In the genomic region with DNA sequence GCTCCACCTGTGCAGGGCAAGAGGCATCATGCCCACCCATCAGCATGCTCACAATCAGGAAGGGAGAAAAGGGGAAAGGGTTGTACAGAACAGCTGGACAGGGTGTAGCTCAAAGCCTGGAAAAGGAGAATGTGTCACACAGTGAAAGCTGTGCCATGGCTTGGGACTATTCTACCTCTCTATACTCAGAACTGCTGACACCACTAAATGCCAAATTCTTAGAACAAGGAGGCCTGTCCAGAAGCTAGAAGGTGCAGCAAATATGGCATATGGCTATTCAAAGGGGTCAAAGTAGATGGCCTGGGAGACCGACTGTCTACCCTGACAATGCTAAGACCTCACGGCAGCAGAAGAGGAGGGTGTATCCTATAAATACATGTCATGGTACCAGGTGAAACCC, we compare ENCODE assay signal across 24 cellular contexts. TPM values are rescaled to one million over a fixed set of nuclear protein-coding genes. Genes with fewer than 3 reads are reported as not detected.
A peak's percentile ranks its signal among the peaks of the same experiment; 100 is the strongest.
DNase-seq lines count a peak whose midpoint lies in the region; ATAC-seq and TF ChIP-seq lines count a peak whose summit lies in the region.
"Had no signal": no experiment of that assay in that cellular context is flagged by ENCODE, and none has a peak within 500 bp of the region (broad histone marks: within the 10 kb centered on the region; RNA-seq: fewer than 3 reads in every experiment).

No MANE protein-coding gene starts in this region.

- peak overlapping the region; percentile 16 for H3K27ac Mint-ChIP-seq in activated T-helper 17 cell treated with anti-CD3 and anti-CD28 coated beads, Interleukin-2, amount 50 U/mL, for 72 hours
- H3K27ac Mint-ChIP-seq in H9, result peak overlapping the region in 1 of 3 experiments; percentile 16; a peak in 1 of 7 replicates
- H3K27ac Mint-ChIP-seq: activated CD4-positive, alpha-beta T cell treated with anti-CD3 and anti-CD28 coated beads, Interleukin-2, amount 10 ng/mL, durations not matched to agents 24 days and 14 days; CD4-positive, alpha-beta T cell; stimulated activated naive B cell treated with anti-CD40 and anti-IgM and Interleukin-4, amounts not matched to agents 10 μg/mL and 1 μg/mL and 100 μg/mL, for 72 hours; T-cell had no signal

- H2BK15ac ChIP-seq in mesenchymal stem cell (ENCODE audit: low read depth, poor library complexity, severe bottlenecking) (no peak overlapping the region), H9 (ENCODE audit: low read depth, low read length) (no peak overlapping the region)

- H3K9me3 Mint-ChIP-seq in activated T-helper 17 cell treated with anti-CD3 and anti-CD28 coated beads, Interleukin-2, amount 50 U/mL, for 72 hours, result no peaks in the 10 kb centered on the region
- H3K9me3 Mint-ChIP-seq in H9, result no peaks in the 10 kb centered on the region
- H3K9me3 Mint-ChIP-seq: activated CD4-positive, alpha-beta T cell treated with anti-CD3 and anti-CD28 coated beads, Interleukin-2, amount 10 ng/mL, durations not matched to agents 24 days and 14 days; CD4-positive, alpha-beta T cell; stimulated activated naive B cell treated with anti-CD40 and anti-IgM and Interleukin-4, amounts not matched to agents 10 μg/mL and 1 μg/mL and 100 μg/mL, for 72 hours; T-cell had no signal

- H3K4ac ChIP-seq in mesenchymal stem cell (ENCODE audit: low read depth in 1 of 2, low read length in 2 of 2), result no peak overlapping the region
- H3K4ac ChIP-seq in H9 (ENCODE audit: low read depth, low read length), result no peak overlapping the region

- H3K27ac ChIP-seq in BLaER1, result 0 out of 2 replicates have a peak overlapping the region, but pooled peaks have one; percentile 8
- H3K27ac ChIP-seq in mesenchymal stem cell (ENCODE audit: low read length, poor library complexity, severe bottlenecking), result peak overlapping the region; percentile 92
- no peak overlapping the region for H3K27ac ChIP-seq in H9 (ENCODE audit: insufficient read length, low read depth, low read length)
- H3K27ac ChIP-seq: heart left ventricle, left ventricle myocardium inferior, right atrium auricular region, thyroid gland had no signal

- H3K27me3 ChIP-seq in BLaER1 (no peaks in the 10 kb centered on the region), mesenchymal stem cell (ENCODE audit: control insufficient read depth in 1 of 2, insufficient read depth in 1 of 2, low read length in 2 of 2) (no peaks in the 10 kb centered on the region), H9 (ENCODE audit: insufficient read depth, low read length) (no peaks in the 10 kb centered on the region)
- H3K27me3 ChIP-seq: heart left ventricle, right atrium auricular region, thyroid gland had no signal

- no peaks in the 10 kb centered on the region for H3K79me2 ChIP-seq in H9 (ENCODE audit: insufficient read depth, low read length)

- H2AK5ac ChIP-seq in mesenchymal stem cell (ENCODE audit: low read length, severe bottlenecking) (peak overlapping the region; percentile 78), H9 (ENCODE audit: insufficient read length, low read length) (no peak overlapping the region)

- no peak overlapping the region for H3T11ph ChIP-seq in H9 (ENCODE audit: low read length)

- ATAC-seq in activated T-helper 17 cell treated with anti-CD3 and anti-CD28 coated beads, Interleukin-2, amount 50 U/mL, for 72 hours (replicated peaks), result no peak
- ATAC-seq: stimulated activated naive B cell treated with anti-CD40 and anti-IgM and Interleukin-4, amounts not matched to agents 10 μg/mL and 1 μg/mL and 100 μg/mL, for 72 hours; T-cell had no signal

- H2BK5ac ChIP-seq in mesenchymal stem cell (ENCODE audit: low read depth, low read length, poor library complexity, severe bottlenecking) (peak overlapping the region; percentile 76), H9 (ENCODE audit: insufficient read length, low read length) (no peak overlapping the region)

- DNase-seq in mesenchymal stem cell (no peak), NCI-H2227 (lab: John Stamatoyannopoulos, UW; ENCODE audit: unreplicated experiment) (no peak), H9 (no peak)
- DNase-seq in stimulated activated CD4-positive, alpha-beta T cell treated with anti-CD3 and anti-CD28 coated beads, Interleukin-1b, Interleukin-23, amount 100 ng/mL, for 48 hours, result no peak
- DNase-seq: activated CD4-positive, alpha-beta T cell treated with anti-CD3 and anti-CD28 coated beads, Interleukin-2, amount 10 ng/mL, durations not matched to agents 24 days and 14 days; activated gamma-delta T cell treated with Interleukin-2 at 50 U/mL for 16 hours; amygdala; CD4-positive, alpha-beta T cell; cerebellar nuclear complex; DMS153; effector memory CD4-positive, alpha-beta T cell; GF-D8; heart left ventricle; left ventricle myocardium inferior; NCI-H1105 treated with DMSO at 0.1 percent for 48 hours; NCI-H2081 treated with DMSO at 0.1 percent for 48 hours; NCI-H510A treated with DMSO at 0.1 percent for 48 hours; nucleus accumbens; stimulated activated naive B cell treated with anti-CD40 and anti-IgM and Interleukin-4, amounts not matched to agents 10 μg/mL and 1 μg/mL and 100 μg/mL, for 72 hours; T-cell; thyroid gland had no signal

- H3K23me2 ChIP-seq in H9 (ENCODE audit: insufficient read length, low read depth, low read length, poor library complexity, severe bottlenecking), result no peaks in the 10 kb centered on the region

- H2BK120ac ChIP-seq in mesenchymal stem cell (ENCODE audit: low read depth, low read length), result no peak overlapping the region
- no peak overlapping the region for H2BK120ac ChIP-seq in H9 (ENCODE audit: low read depth, low read length, poor library complexity, severe bottlenecking)

- no peaks in the 10 kb centered on the region for H3K4me1 Mint-ChIP-seq in activated T-helper 17 cell treated with anti-CD3 and anti-CD28 coated beads, Interleukin-2, amount 50 U/mL, for 72 hours
- H3K4me1 Mint-ChIP-seq in H9, result no peaks in the 10 kb centered on the region

- H3K79me1 ChIP-seq in mesenchymal stem cell (replicated peaks; ENCODE audit: low read length, poor library complexity, severe bottlenecking) (peaks cover 18% of the 10 kb centered on the region), H9 (ENCODE audit: insufficient read depth, low read depth, low read length, poor library complexity, severe bottlenecking) (no peaks in the 10 kb centered on the region)

- H2BK12ac ChIP-seq in mesenchymal stem cell (ENCODE audit: low read length in 2 of 2) (no peak overlapping the region), H9 (ENCODE audit: insufficient read length, low read depth, low read length) (no peak overlapping the region)

- H3K4me3 Mint-ChIP-seq in activated T-helper 17 cell treated with anti-CD3 and anti-CD28 coated beads, Interleukin-2, amount 50 U/mL, for 72 hours, result no peak overlapping the region
- no peak overlapping the region for H3K4me3 Mint-ChIP-seq in H9
- H3K4me3 Mint-ChIP-seq: activated CD4-positive, alpha-beta T cell treated with anti-CD3 and anti-CD28 coated beads, Interleukin-2, amount 10 ng/mL, durations not matched to agents 24 days and 14 days; CD4-positive, alpha-beta T cell; stimulated activated naive B cell treated with anti-CD40 and anti-IgM and Interleukin-4, amounts not matched to agents 10 μg/mL and 1 μg/mL and 100 μg/mL, for 72 hours; T-cell had no signal

- H4K91ac ChIP-seq in mesenchymal stem cell (ENCODE audit: low read length) (no peak overlapping the region), H9 (ENCODE audit: insufficient read length, low read depth, low read length) (no peak overlapping the region)

- no peak for TF ChIP-seq CTCF in H9 (conservative IDR thresholded peaks at IDR 0.05)

- H2AFZ ChIP-seq in mesenchymal stem cell (ENCODE audit: low read depth, low read length) (no peak overlapping the region), H9 (ENCODE audit: low read length) (no peak overlapping the region)

- H3K36me3 ChIP-seq in BLaER1 (peaks cover 100% of the 10 kb centered on the region), mesenchymal stem cell (ENCODE audit: control insufficient read depth in 1 of 2, insufficient read depth in 2 of 2, low read depth in 1 of 2, low read length in 2 of 2) (peaks cover 31 to 85% of the 10 kb centered on the region in 2 experiments)

- H3K18ac ChIP-seq in mesenchymal stem cell (ENCODE audit: low read depth in 1 of 2, low read length in 2 of 2), result no peak overlapping the region
- no peak overlapping the region for H3K18ac ChIP-seq in H9 (ENCODE audit: insufficient read length, low read depth, low read length)

- H3K36me3 Mint-ChIP-seq in activated T-helper 17 cell treated with anti-CD3 and anti-CD28 coated beads, Interleukin-2, amount 50 U/mL, for 72 hours (ENCODE audit: low read depth), result peaks cover 100% of the 10 kb centered on the region
- H3K36me3 Mint-ChIP-seq in H9 (ENCODE audit: insufficient read depth in 1 of 3, low read depth in 3 of 3), result peaks cover 37 to 84% (median 78%) of the 10 kb centered on the region in 3 experiments; a peak in 6 of 7 replicates

- no peak overlapping the region for H3K56ac ChIP-seq in H9 (ENCODE audit: insufficient read length, low read depth, low read length)

- H4K5ac ChIP-seq in H9 (ENCODE audit: insufficient read length, low read depth, low read length), result no peak overlapping the region

- H3K14ac ChIP-seq in mesenchymal stem cell (ENCODE audit: low read length in 2 of 2) (no peak overlapping the region), H9 (ENCODE audit: insufficient read depth, low read length) (no peak overlapping the region)

- no peak overlapping the region for H4K8ac ChIP-seq in mesenchymal stem cell (ENCODE audit: low read length)
- H4K8ac ChIP-seq in H9 (replicated peaks; ENCODE audit: insufficient read length, low read depth, low read length), result no peak overlapping the region

- H3K23ac ChIP-seq in mesenchymal stem cell (ENCODE audit: low read length in 2 of 2), result no peak overlapping the region
- H3K23ac ChIP-seq in H9 (ENCODE audit: insufficient read length, low read depth, low read length), result no peak overlapping the region

- H3K9ac ChIP-seq in BLaER1, result peak overlapping the region; percentile 100; the same call in 1 of the 2 replicates
- no peak overlapping the region for H3K9ac ChIP-seq in mesenchymal stem cell (ENCODE audit: low read length)
- H3K9ac ChIP-seq in H9 (ENCODE audit: extremely low read depth, insufficient read length, low read length), result no peak overlapping the region

- H3K4me2 ChIP-seq in BLaER1 (peak overlapping the region; percentile 94), mesenchymal stem cell (ENCODE audit: low read length, poor library complexity, severe bottlenecking) (no peak overlapping the region), H9 (ENCODE audit: insufficient read depth, insufficient read length, low read length) (no peak overlapping the region)

- H3K27me3 Mint-ChIP-seq in activated T-helper 17 cell treated with anti-CD3 and anti-CD28 coated beads, Interleukin-2, amount 50 U/mL, for 72 hours, result no peaks in the 10 kb centered on the region
- peaks cover 2% of the 10 kb centered on the region; the same call in 1 of the 2 replicates for H3K27me3 Mint-ChIP-seq in H9 (ENCODE audit: low read depth)
- H3K27me3 Mint-ChIP-seq: activated CD4-positive, alpha-beta T cell treated with anti-CD3 and anti-CD28 coated beads, Interleukin-2, amount 10 ng/mL, durations not matched to agents 24 days and 14 days; CD4-positive, alpha-beta T cell; stimulated activated naive B cell treated with anti-CD40 and anti-IgM and Interleukin-4, amounts not matched to agents 10 μg/mL and 1 μg/mL and 100 μg/mL, for 72 hours; T-cell had no signal

- H3K4me1 ChIP-seq in BLaER1, result peaks cover 86% of the 10 kb centered on the region
- H3K4me1 ChIP-seq in mesenchymal stem cell (ENCODE audit: control insufficient read depth, insufficient read depth, low read depth, low read length), result peaks cover 14% of the 10 kb centered on the region
- H3K4me1 ChIP-seq in H9 (ENCODE audit: insufficient read depth, low read length), result no peaks in the 10 kb centered on the region
- H3K4me1 ChIP-seq: left ventricle myocardium inferior, right atrium auricular region, thyroid gland had no signal

- 96% methylated on average over 2 of the region's 2 CpGs for whole genome bisulfite sequencing in mesenchymal stem cell
- WGBS in H9 (ENCODE audit: extremely low coverage, insufficient read length, low lambda C conversion rate), result no CpG with 5 or more reads among the region's 2 CpGs

- no peak overlapping the region for H2BK20ac ChIP-seq in H9 (ENCODE audit: low read depth, low read length, poor library complexity, severe bottlenecking)

- H4K20me1 ChIP-seq in BLaER1 (peaks cover 94% of the 10 kb centered on the region), H9 (ENCODE audit: control insufficient read depth, insufficient read depth, insufficient read length) (no peaks in the 10 kb centered on the region)

- H3K4me3 ChIP-seq in BLaER1 (0 out of 2 replicates have a peak overlapping the region, but pooled peaks have one; percentile 90), mesenchymal stem cell (ENCODE audit: insufficient read depth in 1 of 2, low read depth in 1 of 2, low read length in 2 of 2) (no peak overlapping the region)
- H3K4me3 ChIP-seq: heart left ventricle, left ventricle myocardium inferior, right atrium auricular region, thyroid gland had no signal

- H3K9me3 ChIP-seq in BLaER1 (no peaks in the 10 kb centered on the region), mesenchymal stem cell (ENCODE audit: control insufficient read depth, low read length) (no peaks in the 10 kb centered on the region), H9 (ENCODE audit: control insufficient read depth, low read depth, low read length) (no peaks in the 10 kb centered on the region)
- H3K9me3 ChIP-seq: heart left ventricle, left ventricle myocardium inferior, right atrium auricular region, thyroid gland had no signal

RNA-seq across cellular contexts. Expression of a gene that starts 12.8 kb away (rescaled TPM):
- 10 to 100 TPM; 36.4 to 56.3 TPM for total RNA-seq in activated T-helper 17 cell treated with anti-CD3 and anti-CD28 coated beads, Interleukin-2, amount 50 U/mL, for 72 hours
- 16.9 TPM for polyA plus RNA-seq in mesenchymal stem cell (2013, experiment 1 of 2)
- polyA plus RNA-seq in mesenchymal stem cell (2013, experiment 2 of 2), result 17.1 TPM
- total RNA-seq in H9 (2021), result 24.4 and 26.2 TPM in 2 replicates

RNA-seq across cellular contexts. Expression of a gene that starts 12.9 kb away (rescaled TPM):
- total RNA-seq in activated T-helper 17 cell treated with anti-CD3 and anti-CD28 coated beads, Interleukin-2, amount 50 U/mL, for 72 hours, result 10 to 100 TPM; 22.2 to 40.3 TPM
- 8.4 TPM for polyA plus RNA-seq in mesenchymal stem cell (2013, experiment 1 of 2)
- polyA plus RNA-seq in mesenchymal stem cell (2013, experiment 2 of 2), result 9.2 TPM
- total RNA-seq in H9 (2021), result 32.2 and 36.0 TPM in 2 replicates

RNA-seq across cellular contexts. Expression of a gene that starts 41.5 kb away (rescaled TPM):
- total RNA-seq in activated T-helper 17 cell treated with anti-CD3 and anti-CD28 coated beads, Interleukin-2, amount 50 U/mL, for 72 hours, result 10 to 100 TPM; 44.8 to 50.4 TPM
- polyA plus RNA-seq in mesenchymal stem cell (2013, experiment 1 of 2), result 17.0 TPM
- 20.7 TPM for polyA plus RNA-seq in mesenchymal stem cell (2013, experiment 2 of 2)
- 36.4 and 37.7 TPM in 2 replicates for total RNA-seq in H9 (2021)

RNA-seq across cellular contexts. Expression of a gene that starts 41.7 kb away (rescaled TPM):
- 10 to 100 TPM; 13.2 to 20.2 TPM for total RNA-seq in activated T-helper 17 cell treated with anti-CD3 and anti-CD28 coated beads, Interleukin-2, amount 50 U/mL, for 72 hours
- 0.32 TPM for polyA plus RNA-seq in mesenchymal stem cell (2013, experiment 1 of 2)
- polyA plus RNA-seq in mesenchymal stem cell (2013, experiment 2 of 2), result 0.26 TPM
- total RNA-seq in H9 (2021), result 7.1 and 8.5 TPM in 2 replicates
